ENCODE assay signal across 11 cellular contexts in genomic region chr13:79937311-79938243, GRCh38.
A peak's percentile ranks its signal among the peaks of the same experiment; 100 is the strongest.
DNase-seq lines count a peak whose midpoint lies in the region; ATAC-seq and TF ChIP-seq lines count a peak whose summit lies in the region.
"Had no signal": no experiment of that assay in that cellular context is flagged by ENCODE, and none has a peak within 500 bp of the region (broad histone marks: within the 10 kb centered on the region; RNA-seq: fewer than 3 reads in every experiment).

No MANE protein-coding gene starts in this region.

- CTCF ChIA-PET in PC-9 (lab: Charles Lee): interaction anchor here (0.5 to 1.2 kb wide), 2 partner anchors 149 to 404 kb away, joined by 3 to 4 read pairs; partner anchors contain the start of gene SPRY2

- TSS peak; percentile 61 for BruUV-seq in PC-9 (replicated peaks; lab: Mats Ljungman, UMichigan)

- no peaks in the 10 kb centered on the region for H3K9me2 ChIP-seq in PC-9 (ENCODE audit: insufficient read depth)

- TF ChIP-seq CTCF in PC-9 (conservative IDR thresholded peaks at IDR 0.05): no peak
- TF ChIP-seq CTCF in chondrocyte (IDR thresholded peaks at IDR 0.05): peak; percentile 5

- intact Hi-C loops in PC-9 (cut with micrococcal nuclease; ENCODE audit: unreplicated experiment): loop anchor here (2.0 kb wide), 3 partner anchors 161 to 403 kb away; partner anchors contain the start of gene SPRY2

- H3F3A ChIP-seq in PC-9 (ENCODE audit: insufficient read depth, low read depth): peaks cover 21% of the 10 kb centered on the region

- H3K4me3 ChIP-seq in PC-9: no peak overlapping the region; the same call in 1 of the 2 replicates

- no peak for DNase-seq in PC-9
- DNase-seq in chondrocyte (ENCODE audit: low spot score): no peak
- peak; percentile 59 for DNase-seq in lung microvascular endothelial cell (ENCODE audit: low read depth in 2 of 2)
- DNase-seq in substantia nigra (lab: John Stamatoyannopoulos, UW): peak in 45 of 49 donors; percentile 1 to 74 (median 36)
- no peak for DNase-seq in NCI-H146 (lab: John Stamatoyannopoulos, UW)
- DNase-seq in effector memory CD8-positive, alpha-beta T cell: no peak
- no peak for DNase-seq in stimulated activated naive CD4-positive, alpha-beta T cell treated with Interleukin-2 at 50 U/mL for 16 hours (lab: John Stamatoyannopoulos, UW)
- DNase-seq: NCI-H1436; stimulated activated naive CD8-positive, alpha-beta T cell treated with anti-CD3 and anti-CD28 coated beads, Interleukin-15, amount 100 ng/mL, for 72 hours; T-helper 9 cell had no signal

- no peaks in the 10 kb centered on the region for H3K36me3 Mint-ChIP-seq in chondrocyte (ENCODE audit: low read depth)
- peaks cover 3% of the 10 kb centered on the region for H3K36me3 Mint-ChIP-seq in effector memory CD8-positive, alpha-beta T cell (ENCODE audit: insufficient read depth)

- H2AFZ ChIP-seq in PC-9: peak overlapping the region; percentile 71

- H3K4me3 Mint-ChIP-seq in chondrocyte (ENCODE audit: unreplicated experiment): no peak overlapping the region
- H3K4me3 Mint-ChIP-seq in effector memory CD8-positive, alpha-beta T cell: no peak overlapping the region
- H3K4me3 Mint-ChIP-seq: stimulated activated naive CD8-positive, alpha-beta T cell treated with anti-CD3 and anti-CD28 coated beads, Interleukin-15, amount 100 ng/mL, for 72 hours had no signal

- H3K79me2 ChIP-seq in PC-9 (ENCODE audit: low read depth): no peaks in the 10 kb centered on the region

- no peaks in the 10 kb centered on the region for H3K27me3 ChIP-seq in PC-9 (ENCODE audit: insufficient read depth, low read depth)

- peaks cover 35% of the 10 kb centered on the region for H3K4me1 Mint-ChIP-seq in chondrocyte (ENCODE audit: low read depth)
- no peaks in the 10 kb centered on the region for H3K4me1 Mint-ChIP-seq in effector memory CD8-positive, alpha-beta T cell (ENCODE audit: low read depth in 2 of 2)
- H3K4me1 Mint-ChIP-seq: stimulated activated naive CD8-positive, alpha-beta T cell treated with anti-CD3 and anti-CD28 coated beads, Interleukin-15, amount 100 ng/mL, for 72 hours had no signal

- no peaks in the 10 kb centered on the region for H3K27me3 Mint-ChIP-seq in chondrocyte (ENCODE audit: low read depth)
- H3K27me3 Mint-ChIP-seq in effector memory CD8-positive, alpha-beta T cell: no peaks in the 10 kb centered on the region
- H3K27me3 Mint-ChIP-seq: stimulated activated naive CD8-positive, alpha-beta T cell treated with anti-CD3 and anti-CD28 coated beads, Interleukin-15, amount 100 ng/mL, for 72 hours had no signal

- no peak for ATAC-seq in HG03097 (IDR thresholded peaks at IDR 0.05; ENCODE audit: low FRiP score, unreplicated experiment)
- ATAC-seq in effector memory CD8-positive, alpha-beta T cell (replicated peaks): no peak
- ATAC-seq: stimulated activated naive CD8-positive, alpha-beta T cell treated with anti-CD3 and anti-CD28 coated beads, Interleukin-15, amount 100 ng/mL, for 72 hours had no signal

- H3K9me3 ChIP-seq in PC-9 (ENCODE audit: insufficient read depth, low read depth): peaks cover 20% of the 10 kb centered on the region

- peaks cover 26% of the 10 kb centered on the region for H3K4me1 ChIP-seq in PC-9 (replicated peaks; ENCODE audit: insufficient read depth)

- 0 out of 2 replicates have a peak, but pooled peaks cover 7% of the 10 kb centered on the region for H3K36me3 ChIP-seq in PC-9 (ENCODE audit: low read depth)

- H3K27ac ChIP-seq in PC-9 (peak overlapping the region; percentile 92), substantia nigra (ENCODE audit: low read depth, low read length, poor library complexity, severe bottlenecking) (peak overlapping the region; percentile 95)

- peak overlapping the region; percentile 56 for H3K4me2 ChIP-seq in PC-9

- no peaks in the 10 kb centered on the region for H3K9me3 Mint-ChIP-seq in chondrocyte (ENCODE audit: low read depth)
- peaks cover 2 to 14% of the 10 kb centered on the region in 2 donors for H3K9me3 Mint-ChIP-seq in effector memory CD8-positive, alpha-beta T cell
- H3K9me3 Mint-ChIP-seq: stimulated activated naive CD8-positive, alpha-beta T cell treated with anti-CD3 and anti-CD28 coated beads, Interleukin-15, amount 100 ng/mL, for 72 hours had no signal

- H3K27ac Mint-ChIP-seq in chondrocyte (ENCODE audit: unreplicated experiment): peak overlapping the region; percentile 94
- H3K27ac Mint-ChIP-seq in effector memory CD8-positive, alpha-beta T cell: no peak overlapping the region
- H3K27ac Mint-ChIP-seq: stimulated activated naive CD8-positive, alpha-beta T cell treated with anti-CD3 and anti-CD28 coated beads, Interleukin-15, amount 100 ng/mL, for 72 hours had no signal

- H4K20me1 ChIP-seq in PC-9 (ENCODE audit: insufficient read depth): no peaks in the 10 kb centered on the region

- POLR2A ChIA-PET in PC-9 (lab: Charles Lee; ENCODE audit: unreplicated experiment): interaction anchor here (0.6 to 1.1 kb wide), 4 partner anchors 22 to 630 kb away, joined by 3 to 8 read pairs (median 6); partner anchors contain the start of gene SPRY2

Comparison
In these comparisons a context has a peak if more than half of its experiments do, and no peak if none do; other contexts are left out.
1. DNase-seq: peak in lung microvascular endothelial cell (2 of 2) and substantia nigra (45 of 49); none in PC-9 (0 of 2), chondrocyte (single experiment), NCI-H146 (single experiment), effector memory CD8-positive, alpha-beta T cell (0 of 3) and stimulated activated naive CD4-positive, alpha-beta T cell treated with Interleukin-2 at 50 U/mL for 16 hours (single experiment).